ENCODE assay signal across 19 cellular contexts in the genomic region with DNA sequence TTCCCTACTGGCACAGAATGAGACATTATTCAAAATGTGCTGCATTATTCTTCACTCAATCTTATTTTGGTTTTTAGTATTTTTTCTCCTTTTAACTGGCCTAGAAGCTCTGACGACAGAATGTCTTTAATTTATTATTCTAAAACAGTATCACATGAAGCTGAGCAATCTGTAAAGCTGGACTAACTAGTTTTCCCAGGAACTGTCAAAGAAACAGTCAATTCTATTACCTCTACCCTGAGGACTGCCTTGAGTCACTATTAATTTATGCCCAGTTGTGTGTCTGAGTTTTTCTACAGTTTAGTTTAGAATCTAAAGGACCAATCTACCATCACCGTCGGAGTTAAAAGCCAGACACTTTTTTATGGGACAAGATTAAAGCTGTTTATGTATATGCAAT.
"Had no signal": no experiment of that assay in that cellular context is flagged by ENCODE, and none has a peak within 500 bp of the region (broad histone marks: within the 10 kb centered on the region; RNA-seq: fewer than 3 reads in every experiment).

No MANE protein-coding gene starts in this region.

- ATAC-seq: activated CD8-positive, alpha-beta T cell treated with anti-CD3 and anti-CD28 coated beads, Interleukin-2, amount 10 ng/mL, durations not matched to agents 7 days and 5 days; activated naive CD8-positive, alpha-beta T cell treated with anti-CD3 and anti-CD28 coated beads, Interleukin-2, amount 50 U/mL, for 24 hours; effector memory CD8-positive, alpha-beta T cell; left cardiac atrium; stimulated activated effector memory CD8-positive, alpha-beta T cell treated with anti-CD3 and anti-CD28 coated beads, Interleukin-12 subunit alpha, Interleukin-12 subunit beta, amount 100 ng/mL, for 72 hours had no signal

- DNase-seq: activated CD4-positive, alpha-beta T cell treated with anti-CD3 and anti-CD28 coated beads, Interleukin-2, amount 10 ng/mL, durations not matched to agents 24 days and 14 days; activated CD4-positive, CD25-positive, alpha-beta regulatory T cell; activated CD8-positive, alpha-beta memory T cell treated with anti-CD3 and anti-CD28 coated beads, Interleukin-2, amount 50 U/mL, for 48 hours; activated CD8-positive, alpha-beta T cell treated with anti-CD3 and anti-CD28 coated beads, Interleukin-2, amount 10 ng/mL, durations not matched to agents 7 days and 5 days; activated naive CD4-positive, alpha-beta T cell treated with Interleukin-2 at 50 U/mL for 16 hours; activated naive CD8-positive, alpha-beta T cell treated with anti-CD3 and anti-CD28 coated beads, Interleukin-2, amount 50 U/mL, for 24 hours; aorta; dermis blood vessel endothelial cell; effector memory CD8-positive, alpha-beta T cell; immature natural killer cell; left cardiac atrium; pancreas; sigmoid colon; stimulated activated CD4-positive, alpha-beta T cell treated with anti-CD3 and anti-CD28 coated beads, Interleukin-2, amount 100 ng/mL, for 24 hours; tibial artery had no signal

- H3K4me3 Mint-ChIP-seq: activated CD4-positive, alpha-beta T cell treated with anti-CD3 and anti-CD28 coated beads, Interleukin-2, amount 10 ng/mL, durations not matched to agents 24 days and 14 days; activated CD8-positive, alpha-beta T cell treated with anti-CD3 and anti-CD28 coated beads, Interleukin-2, amount 10 ng/mL, durations not matched to agents 7 days and 5 days; activated naive CD8-positive, alpha-beta T cell treated with anti-CD3 and anti-CD28 coated beads, Interleukin-2, amount 50 U/mL, for 24 hours; activated T-helper 1 cell treated with anti-CD3 and anti-CD28 coated beads, Interleukin-12 subunit alpha, Interleukin-12 subunit beta, Interleukin-2, Interleukin-4 antibody, amounts not matched to agents 30 ng/mL and 10 ng/mL and 1 ng/mL, durations not matched to agents 14 hours and 24 hours and 36 hours; effector memory CD8-positive, alpha-beta T cell; immature natural killer cell; stimulated activated effector memory CD8-positive, alpha-beta T cell treated with anti-CD3 and anti-CD28 coated beads, Interleukin-12 subunit alpha, Interleukin-12 subunit beta, amount 100 ng/mL, for 72 hours had no signal

- FAIRE-seq: pancreas had no signal

- H3K27ac Mint-ChIP-seq: activated CD4-positive, alpha-beta T cell treated with anti-CD3 and anti-CD28 coated beads, Interleukin-2, amount 10 ng/mL, durations not matched to agents 24 days and 14 days; activated CD8-positive, alpha-beta T cell treated with anti-CD3 and anti-CD28 coated beads, Interleukin-2, amount 10 ng/mL, durations not matched to agents 7 days and 5 days; activated naive CD8-positive, alpha-beta T cell treated with anti-CD3 and anti-CD28 coated beads, Interleukin-2, amount 50 U/mL, for 24 hours; activated T-helper 1 cell treated with anti-CD3 and anti-CD28 coated beads, Interleukin-12 subunit alpha, Interleukin-12 subunit beta, Interleukin-2, Interleukin-4 antibody, amounts not matched to agents 30 ng/mL and 10 ng/mL and 1 ng/mL, durations not matched to agents 14 hours and 24 hours and 36 hours; effector memory CD8-positive, alpha-beta T cell; immature natural killer cell; stimulated activated effector memory CD8-positive, alpha-beta T cell treated with anti-CD3 and anti-CD28 coated beads, Interleukin-12 subunit alpha, Interleukin-12 subunit beta, amount 100 ng/mL, for 72 hours had no signal

- H3K27ac ChIP-seq: pancreas, sigmoid colon, tibial artery, vagina had no signal

- H3K4me3 ChIP-seq: lung, pancreas, sigmoid colon, tibial artery, vagina had no signal

- H3K27me3 ChIP-seq: pancreas, sigmoid colon, tibial artery, vagina had no signal

- H3K27me3 Mint-ChIP-seq: activated CD4-positive, alpha-beta T cell treated with anti-CD3 and anti-CD28 coated beads, Interleukin-2, amount 10 ng/mL, durations not matched to agents 24 days and 14 days; activated naive CD8-positive, alpha-beta T cell treated with anti-CD3 and anti-CD28 coated beads, Interleukin-2, amount 50 U/mL, for 24 hours; effector memory CD8-positive, alpha-beta T cell had no signal

- H3K9me3 ChIP-seq: pancreas, sigmoid colon, tibial artery, vagina had no signal

- H3K4me1 Mint-ChIP-seq: activated naive CD8-positive, alpha-beta T cell treated with anti-CD3 and anti-CD28 coated beads, Interleukin-2, amount 50 U/mL, for 24 hours; immature natural killer cell had no signal

- H3K9me3 Mint-ChIP-seq: activated CD4-positive, alpha-beta T cell treated with anti-CD3 and anti-CD28 coated beads, Interleukin-2, amount 10 ng/mL, durations not matched to agents 24 days and 14 days; activated naive CD8-positive, alpha-beta T cell treated with anti-CD3 and anti-CD28 coated beads, Interleukin-2, amount 50 U/mL, for 24 hours; activated T-helper 1 cell treated with anti-CD3 and anti-CD28 coated beads, Interleukin-12 subunit alpha, Interleukin-12 subunit beta, Interleukin-2, Interleukin-4 antibody, amounts not matched to agents 30 ng/mL and 10 ng/mL and 1 ng/mL, durations not matched to agents 14 hours and 24 hours and 36 hours; effector memory CD8-positive, alpha-beta T cell; immature natural killer cell; stimulated activated effector memory CD8-positive, alpha-beta T cell treated with anti-CD3 and anti-CD28 coated beads, Interleukin-12 subunit alpha, Interleukin-12 subunit beta, amount 100 ng/mL, for 72 hours had no signal

- H3K4me1 ChIP-seq: sigmoid colon, tibial artery had no signal
